ENCODE assay signal across 8 cellular contexts in genomic region chr4:39458505-39459300, GRCh38. TPM values are rescaled to one million over a fixed set of nuclear protein-coding genes. Genes with fewer than 3 reads are reported as not detected.
DNase-seq lines count a peak whose midpoint lies in the region; ATAC-seq lines count a peak whose summit lies in the region.

LIAS (plus strand) TSS chr4:39459056; CDS start chr4:39459118, 62 bp downstream.
RPL9 (minus strand) TSS chr4:39458922; CDS start chr4:39458439, 483 bp downstream.

- H3K27ac Mint-ChIP-seq in IgD-negative memory B cell = peak within 1 kb of the TSS; percentile 85 to 99 (median 98)

- no peaks in the 10 kb centered on the region for H3K27me3 Mint-ChIP-seq in IgD-negative memory B cell

- no peaks in the 10 kb centered on the region for H3K9me3 Mint-ChIP-seq in IgD-negative memory B cell

- peaks cover 23% of the 10 kb centered on the region in 3 donors for H3K4me1 Mint-ChIP-seq in IgD-negative memory B cell

- peak within 1 kb of the TSS; percentile 82 to 99 (median 96) for H3K4me3 Mint-ChIP-seq in IgD-negative memory B cell

- DNase-seq in DMS 273 treated with DMSO at 0.1 percent for 48 hours (lab: John Stamatoyannopoulos, UW) (peak; percentile 85), OCI-M2 (lab: John Stamatoyannopoulos, UW; ENCODE audit: unreplicated experiment) (peak; percentile 88), activated T-cell treated with anti-CD3 and anti-CD28 coated beads for 4 hours (peak; percentile 91), epidermal melanocyte (ENCODE audit: insufficient read length, low spot score) (peak; percentile 94), middle frontal gyrus (ENCODE audit: extremely low spot score, low spot score) (peak; percentile 94)
- peak; percentile 76 to 86 for DNase-seq in stimulated activated CD8-positive, alpha-beta memory T cell treated with anti-CD3 and anti-CD28 coated beads, Interleukin-2, amount 100 ng/mL, for 48 hours (ENCODE audit: low read depth in 2 of 2)

- ATAC-seq in GM21529 (IDR thresholded peaks at IDR 0.05; ENCODE audit: unreplicated experiment) = peak; percentile 83

- peaks cover 2% of the 10 kb centered on the region for H3K36me3 Mint-ChIP-seq in IgD-negative memory B cell

RNA-seq across cellular contexts. Expression of gene LIAS, which starts in this region (rescaled TPM):
- polyA plus RNA-seq in IgD-negative memory B cell = 11.1 TPM

RNA-seq across cellular contexts. Expression of gene RPL9, which starts in this region (rescaled TPM):
- polyA plus RNA-seq in IgD-negative memory B cell = 2,424 TPM

Comparison
In these comparisons a context has a peak if more than half of its experiments do, and no peak if none do; other contexts are left out.
1. Peak in every context shown above with its lines: DNase-seq and ATAC-seq.